In the genomic region with DNA sequence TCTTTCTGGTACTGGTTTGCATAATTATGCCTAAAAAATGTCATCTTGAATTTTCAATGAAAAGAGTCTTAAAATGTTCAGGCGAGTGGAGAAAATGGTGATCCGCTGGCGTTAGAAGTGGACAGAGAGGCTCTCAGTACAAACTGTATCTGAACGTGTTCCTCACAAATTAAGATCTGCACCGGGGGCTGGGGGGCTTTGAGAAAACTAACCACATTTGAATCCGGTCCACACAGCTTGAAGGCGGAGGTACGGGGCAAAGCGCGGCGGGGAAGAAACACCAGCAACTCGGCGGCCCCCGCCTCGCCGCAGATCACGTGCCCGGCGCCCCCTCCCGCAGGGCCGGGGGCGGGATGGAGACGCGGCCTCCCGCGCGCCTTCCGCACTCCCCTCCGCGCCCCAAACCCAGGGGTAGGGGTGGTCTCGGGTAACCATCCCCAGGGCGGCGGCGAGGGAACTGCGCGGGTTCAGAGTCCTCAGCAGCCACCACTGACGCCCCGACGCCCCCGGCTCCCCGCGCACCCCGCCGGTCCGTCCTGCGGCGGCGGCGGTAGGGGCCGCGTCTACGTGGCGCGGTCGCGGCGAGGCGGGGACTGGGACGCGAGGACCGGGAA, we compare ENCODE assay signal across 8 cellular contexts. TPM values are rescaled to one million over a fixed set of nuclear protein-coding genes. Genes with fewer than 3 reads are reported as not detected.
DNase-seq lines count a peak whose midpoint lies in the region; ATAC-seq and TF ChIP-seq lines count a peak whose summit lies in the region.

No MANE protein-coding gene starts in this region.

- peak overlapping the region; percentile 47 for H3K27ac ChIP-seq in parathyroid adenoma

- H3K4me2 ChIP-seq in parathyroid adenoma (ENCODE audit: low read length) = peak overlapping the region; percentile 76

- peak overlapping the region; percentile 72 for H3K4me3 ChIP-seq in parathyroid adenoma (ENCODE audit: low read depth, low read length)

- no peak for TF ChIP-seq CTCF in parathyroid adenoma (IDR thresholded peaks at IDR 0.05)

- no peaks in the 10 kb centered on the region for H3K27me3 ChIP-seq in parathyroid adenoma (ENCODE audit: control insufficient read depth, insufficient read depth, low read length)

- DNase-seq in OCI-M1 (lab: John Stamatoyannopoulos, UW) = peak; percentile 75
- peak; percentile 57 for DNase-seq in activated naive CD4-positive, alpha-beta T cell treated with Interleukin-2 at 50 U/mL for 16 hours
- peak; percentile 80 for DNase-seq in Right ventricle myocardium inferior (ENCODE audit: missing footprints)
- no peak for DNase-seq in NOMO-1 treated with dmso at 0.1 percent for 144 hours (lab: John Stamatoyannopoulos, UW; ENCODE audit: unreplicated experiment)
- DNase-seq in NCI-H2029 treated with DMSO at 0.1 percent for 48 hours (lab: John Stamatoyannopoulos, UW) = no peak

- H3K9me3 ChIP-seq in parathyroid adenoma (ENCODE audit: control insufficient read depth, low read length) = no peaks in the 10 kb centered on the region

- peaks cover 10% of the 10 kb centered on the region for H3K79me2 ChIP-seq in parathyroid adenoma

- H3K9ac ChIP-seq in parathyroid adenoma = peak overlapping the region; percentile 55

- intact Hi-C loops in Right ventricle myocardium inferior (cut with DNase I) = loop anchor here (2.0 to 5.0 kb wide), 4 partner anchors 14 to 234 kb away; partner anchors contain the start of gene MYL12A

- H2AFZ ChIP-seq in parathyroid adenoma = peak overlapping the region; percentile 47

- H3K4me1 ChIP-seq in parathyroid adenoma = no peaks in the 10 kb centered on the region

- ATAC-seq in GM18502 (IDR thresholded peaks at IDR 0.05; ENCODE audit: poor library complexity, unreplicated experiment) (peak; percentile 27), HG02852 (IDR thresholded peaks at IDR 0.05; ENCODE audit: unreplicated experiment) (peak; percentile 23), Right ventricle myocardium inferior (peak; percentile 32)

- H3K36me3 ChIP-seq in parathyroid adenoma (ENCODE audit: control insufficient read depth, insufficient read depth, low read length) = no peaks in the 10 kb centered on the region

RNA-seq across cellular contexts. Expression of gene LPIN2, which starts 0.5 kb away (rescaled TPM):
- 9.9 TPM for total RNA-seq in Right ventricle myocardium inferior

Comparison
In these comparisons a context has a peak if more than half of its experiments do, and no peak if none do; other contexts are left out.
1. DNase-seq: peak in OCI-M1 (single experiment), activated naive CD4-positive, alpha-beta T cell treated with Interleukin-2 at 50 U/mL for 16 hours (single experiment) and Right ventricle myocardium inferior (single experiment); none in NOMO-1 treated with dmso at 0.1 percent for 144 hours (single experiment) and NCI-H2029 treated with DMSO at 0.1 percent for 48 hours (single experiment).
2. Peak in every context shown above with its lines, with median percentiles within 50 percentile points of each other: ATAC-seq.